ENCODE assay signal across 23 cellular contexts in genomic region chr4:20408596-20408995, GRCh38.
DNase-seq lines count a peak whose midpoint lies in the region; ATAC-seq and TF ChIP-seq lines count a peak whose summit lies in the region.
"Had no signal": no experiment of that assay in that cellular context is flagged by ENCODE, and none has a peak within 500 bp of the region (broad histone marks: within the 10 kb centered on the region; RNA-seq: fewer than 3 reads in every experiment).

No MANE protein-coding gene starts in this region.

- no peaks in the 10 kb centered on the region for H3K9me2 ChIP-seq in Karpas-422 (replicated peaks; ENCODE audit: insufficient read depth, low read length)

- POLR2A ChIA-PET in naive thymus-derived CD8-positive, alpha-beta T cell (lab: Charles Lee): no interaction called here

- no CpG with 5 or more reads among the region's 3 CpGs for WGBS in mesenchymal stem cell

- no peaks in the 10 kb centered on the region for H3K36me3 Mint-ChIP-seq in naive thymus-derived CD8-positive, alpha-beta T cell
- H3K36me3 Mint-ChIP-seq: naive thymus-derived CD4-positive, alpha-beta T cell had no signal

- peak overlapping the region; percentile 37 for H3K9ac ChIP-seq in Karpas-422 (ENCODE audit: low read length)
- peak overlapping the region; percentile 36 for H3K9ac ChIP-seq in mesenchymal stem cell (ENCODE audit: low read length)

- H2BK120ac ChIP-seq in mesenchymal stem cell (ENCODE audit: low read depth, low read length): no peak overlapping the region

- intact Hi-C loops in tibial artery (cut with DNase I; ENCODE audit: low total_unique reads): no loop called here

- H3K14ac ChIP-seq in mesenchymal stem cell (ENCODE audit: low read length in 2 of 2): no peak overlapping the region

- peaks cover 2% of the 10 kb centered on the region for H3K79me1 ChIP-seq in mesenchymal stem cell (replicated peaks; ENCODE audit: low read length, poor library complexity, severe bottlenecking)

- no peak overlapping the region for H2BK15ac ChIP-seq in mesenchymal stem cell (ENCODE audit: low read depth, poor library complexity, severe bottlenecking)

- no peaks in the 10 kb centered on the region for H3K4me1 Mint-ChIP-seq in naive thymus-derived CD8-positive, alpha-beta T cell
- H3K4me1 Mint-ChIP-seq: naive thymus-derived CD4-positive, alpha-beta T cell had no signal

- peak overlapping the region; percentile 88 for H3K27ac ChIP-seq in Karpas-422 (ENCODE audit: low read length)
- no peak overlapping the region for H3K27ac ChIP-seq in brain microvascular endothelial cell
- H3K27ac ChIP-seq in mesenchymal stem cell (ENCODE audit: low read length, poor library complexity, severe bottlenecking): no peak overlapping the region
- peak overlapping the region in 1 of 2 donors; percentile 17 for H3K27ac ChIP-seq in tibial artery
- H3K27ac ChIP-seq: uterus had no signal

- no peaks in the 10 kb centered on the region for H3K9me3 ChIP-seq in Karpas-422 (ENCODE audit: low read length)
- H3K9me3 ChIP-seq in mesenchymal stem cell (ENCODE audit: control insufficient read depth, low read length): no peaks in the 10 kb centered on the region
- no peaks in the 10 kb centered on the region for H3K9me3 ChIP-seq in tibial artery
- H3K9me3 ChIP-seq: uterus had no signal

- H3K79me2 ChIP-seq in Karpas-422 (ENCODE audit: low read length): no peaks in the 10 kb centered on the region

- TF ChIP-seq CTCF in brain microvascular endothelial cell (IDR thresholded peaks at IDR 0.05; ENCODE audit: low read depth, low read length, missing control alignments) (no peak), tibial artery (IDR thresholded peaks at IDR 0.05) (no peak)

- no peak overlapping the region for H2BK12ac ChIP-seq in mesenchymal stem cell (ENCODE audit: low read length in 2 of 2)

- H3K27ac Mint-ChIP-seq in naive thymus-derived CD8-positive, alpha-beta T cell: no peak overlapping the region
- H3K27ac Mint-ChIP-seq: activated naive CD4-positive, alpha-beta T cell treated with anti-CD3 and anti-CD28 coated beads for 36 hours; naive thymus-derived CD4-positive, alpha-beta T cell; progenitor cell of endocrine pancreas; T-helper 2 cell treated with Interferon-gamma antibody and Interleukin-4, amounts not matched to agents 5 μg/mL and 100 μg/mL, for 36 hours had no signal

- H3K4me3 ChIP-seq in Karpas-422 (ENCODE audit: low read length): peak overlapping the region; percentile 23; the same call in 1 of the 2 replicates
- H3K4me3 ChIP-seq in brain microvascular endothelial cell (ENCODE audit: low read depth, low read length): no peak overlapping the region
- no peak overlapping the region for H3K4me3 ChIP-seq in mesenchymal stem cell (ENCODE audit: insufficient read depth in 1 of 2, low read depth in 1 of 2, low read length in 2 of 2)
- no peak overlapping the region for H3K4me3 ChIP-seq in tibial artery
- H3K4me3 ChIP-seq: lung, uterus had no signal

- no peaks in the 10 kb centered on the region for H3K9me3 Mint-ChIP-seq in naive thymus-derived CD8-positive, alpha-beta T cell
- H3K9me3 Mint-ChIP-seq: activated naive CD4-positive, alpha-beta T cell treated with anti-CD3 and anti-CD28 coated beads for 36 hours; T-helper 2 cell treated with Interferon-gamma antibody and Interleukin-4, amounts not matched to agents 5 μg/mL and 100 μg/mL, for 36 hours had no signal

- ATAC-seq in naive thymus-derived CD8-positive, alpha-beta T cell: no peak
- ATAC-seq: naive thymus-derived CD4-positive, alpha-beta T cell had no signal

- H2AFZ ChIP-seq in Karpas-422 (ENCODE audit: low read length) (peak overlapping the region; percentile 44), mesenchymal stem cell (ENCODE audit: low read depth, low read length) (no peak overlapping the region)

- no peaks in the 10 kb centered on the region for H4K20me1 ChIP-seq in Karpas-422 (ENCODE audit: insufficient read depth, low read depth, low read length)

- H2BK5ac ChIP-seq in mesenchymal stem cell (ENCODE audit: low read depth, low read length, poor library complexity, severe bottlenecking): no peak overlapping the region

- H3K18ac ChIP-seq in mesenchymal stem cell (ENCODE audit: low read depth in 1 of 2, low read length in 2 of 2): no peak overlapping the region

- H3K4me3 Mint-ChIP-seq in naive thymus-derived CD8-positive, alpha-beta T cell: no peak overlapping the region
- H3K4me3 Mint-ChIP-seq: activated naive CD4-positive, alpha-beta T cell treated with anti-CD3 and anti-CD28 coated beads for 36 hours; naive thymus-derived CD4-positive, alpha-beta T cell; T-helper 2 cell treated with Interferon-gamma antibody and Interleukin-4, amounts not matched to agents 5 μg/mL and 100 μg/mL, for 36 hours had no signal

- H4K91ac ChIP-seq in mesenchymal stem cell (ENCODE audit: low read length): no peak overlapping the region

- no peak overlapping the region for H2AK5ac ChIP-seq in mesenchymal stem cell (ENCODE audit: low read length, severe bottlenecking)

- in situ Hi-C loops in brain microvascular endothelial cell (cut with HindIII; ENCODE audit: low pct_ligation_motif_present, low sequenced_read_pairs): no loop called here

- no peaks in the 10 kb centered on the region for H3K36me3 ChIP-seq in Karpas-422 (ENCODE audit: insufficient read depth, low read length)
- H3K36me3 ChIP-seq in brain microvascular endothelial cell (replicated peaks): no peaks in the 10 kb centered on the region
- no peaks in the 10 kb centered on the region for H3K36me3 ChIP-seq in mesenchymal stem cell (ENCODE audit: control insufficient read depth in 1 of 2, insufficient read depth in 2 of 2, low read depth in 1 of 2, low read length in 2 of 2)
- H3K36me3 ChIP-seq in tibial artery: no peaks in the 10 kb centered on the region
- H3K36me3 ChIP-seq: uterus had no signal

- H3K4me1 ChIP-seq in Karpas-422 (ENCODE audit: low read length) (peaks cover 33% of the 10 kb centered on the region), mesenchymal stem cell (ENCODE audit: control insufficient read depth, insufficient read depth, low read depth, low read length) (no peaks in the 10 kb centered on the region), tibial artery (peaks cover 0 to 5% (median 0%) of the 10 kb centered on the region in 4 donors)
- H3K4me1 ChIP-seq: uterus had no signal

- no peaks in the 10 kb centered on the region for H3K27me3 ChIP-seq in Karpas-422 (ENCODE audit: low read length)
- H3K27me3 ChIP-seq in brain microvascular endothelial cell (replicated peaks): no peaks in the 10 kb centered on the region
- no peaks in the 10 kb centered on the region for H3K27me3 ChIP-seq in mesenchymal stem cell (ENCODE audit: control insufficient read depth in 1 of 2, insufficient read depth in 1 of 2, low read length in 2 of 2)
- H3K27me3 ChIP-seq in tibial artery: no peaks in the 10 kb centered on the region
- H3K27me3 ChIP-seq: uterus had no signal

- no peak overlapping the region for H3K4ac ChIP-seq in mesenchymal stem cell (ENCODE audit: low read depth in 1 of 2, low read length in 2 of 2)

- H3K23ac ChIP-seq in mesenchymal stem cell (ENCODE audit: low read length in 2 of 2): no peak overlapping the region

- H4K8ac ChIP-seq in mesenchymal stem cell (ENCODE audit: low read length): no peak overlapping the region

- peak; percentile 18 for DNase-seq in AG08395 (ENCODE audit: low spot score)
- peak; percentile 58 for DNase-seq in Karpas-422
- DNase-seq in brain microvascular endothelial cell: peak; percentile 40
- no peak for DNase-seq in mesenchymal stem cell
- DNase-seq in NCI-H1436 (lab: John Stamatoyannopoulos, UW): no peak
- no peak for DNase-seq in tibial artery
- DNase-seq in COR-L47 (lab: John Stamatoyannopoulos, UW): no peak
- DNase-seq in naive thymus-derived CD8-positive, alpha-beta T cell: no peak
- DNase-seq: activated CD4-positive, CD25-positive, alpha-beta regulatory T cell treated with anti-CD3 and anti-CD28 coated beads, Interleukin-2, amount 50 U/mL, for 72 hours; activated naive CD4-positive, alpha-beta T cell treated with anti-CD3 and anti-CD28 coated beads for 36 hours; GF-D8; H7; Kasumi-1; naive thymus-derived CD4-positive, alpha-beta T cell; NCI-H1417 treated with DMSO at 0.1 percent for 48 hours; NCI-H226; Right ventricle myocardium superior; stimulated activated CD4-positive, alpha-beta T cell treated with anti-CD3 and anti-CD28 coated beads, Interleukin-12 subunit alpha, Interleukin-12 subunit beta, amount 100 ng/mL, for 4 hours; stimulated activated naive CD4-positive, alpha-beta T cell; uterus had no signal

- H3K4me2 ChIP-seq in Karpas-422 (ENCODE audit: low read depth, low read length, poor library complexity, severe bottlenecking) (peak overlapping the region; percentile 47), mesenchymal stem cell (ENCODE audit: low read length, poor library complexity, severe bottlenecking) (no peak overlapping the region)

- peaks cover 0 to 3% (median 0%) of the 10 kb centered on the region in 5 donors for H3K27me3 Mint-ChIP-seq in naive thymus-derived CD8-positive, alpha-beta T cell
- H3K27me3 Mint-ChIP-seq: progenitor cell of endocrine pancreas had no signal

Comparison
In these comparisons a context has a peak if more than half of its experiments do, and no peak if none do; other contexts are left out.
1. DNase-seq: peak in AG08395 (single experiment), Karpas-422 (single experiment) and brain microvascular endothelial cell (single experiment); none in mesenchymal stem cell (single experiment), NCI-H1436 (single experiment), tibial artery (0 of 2), COR-L47 (single experiment) and naive thymus-derived CD8-positive, alpha-beta T cell (0 of 10).